ENCODE assay signal across 21 cellular contexts in genomic region chr19:40392123-40392522, GRCh38. TPM values are rescaled to one million over a fixed set of nuclear protein-coding genes. Genes with fewer than 3 reads are reported as not detected.
"Had no signal": no experiment of that assay in that cellular context is flagged by ENCODE, and none has a peak within 500 bp of the region (broad histone marks: within the 10 kb centered on the region; RNA-seq: fewer than 3 reads in every experiment).

No MANE protein-coding gene starts in this region.

- DNase-seq: activated CD4-positive, alpha-beta memory T cell treated with anti-CD3 and anti-CD28 coated beads for 36 hours; activated CD4-positive, alpha-beta T cell treated with anti-CD3 and anti-CD28 coated beads for 36 hours; activated CD8-positive, alpha-beta memory T cell treated with anti-CD3 and anti-CD28 coated beads, Interleukin-2, amount 10 ng/mL, durations not matched to agents 7 days and 5 days; activated naive CD4-positive, alpha-beta T cell; glutamatergic neuron; hippocampal formation; ovary; right lobe of liver; small intestine; stimulated activated CD4-positive, alpha-beta T cell treated with anti-CD3 and anti-CD28 coated beads, Interleukin-4, amount 100 ng/mL, for 1 hour had no signal

- H3K9me3 Mint-ChIP-seq: activated CD4-positive, alpha-beta memory T cell treated with anti-CD3 and anti-CD28 coated beads for 36 hours; brain; central memory CD8-positive, alpha-beta T cell; WTC11 had no signal

- FAIRE-seq: keratinocyte, small intestine had no signal

- H3K27me3 Mint-ChIP-seq: activated CD4-positive, alpha-beta memory T cell treated with anti-CD3 and anti-CD28 coated beads for 36 hours; activated CD4-positive, alpha-beta T cell treated with anti-CD3 and anti-CD28 coated beads for 36 hours; activated CD8-positive, alpha-beta memory T cell treated with anti-CD3 and anti-CD28 coated beads, Interleukin-2, amount 10 ng/mL, durations not matched to agents 7 days and 5 days; central memory CD8-positive, alpha-beta T cell had no signal

- H3K36me3 ChIP-seq: colonic mucosa, ovary, right lobe of liver, thoracic aorta, vagina had no signal

- H3K4me1 Mint-ChIP-seq: activated CD4-positive, alpha-beta T cell treated with anti-CD3 and anti-CD28 coated beads for 36 hours; activated CD8-positive, alpha-beta memory T cell treated with anti-CD3 and anti-CD28 coated beads, Interleukin-2, amount 10 ng/mL, durations not matched to agents 7 days and 5 days; brain had no signal

- H3K27ac Mint-ChIP-seq: activated CD4-positive, alpha-beta memory T cell treated with anti-CD3 and anti-CD28 coated beads for 36 hours; activated CD4-positive, alpha-beta T cell treated with anti-CD3 and anti-CD28 coated beads for 36 hours; activated CD8-positive, alpha-beta memory T cell treated with anti-CD3 and anti-CD28 coated beads, Interleukin-2, amount 10 ng/mL, durations not matched to agents 7 days and 5 days; WTC11 had no signal

- H3K27ac ChIP-seq: colonic mucosa, foreskin keratinocyte, ovary, right lobe of liver, thoracic aorta, vagina had no signal

- H3K27me3 ChIP-seq: colonic mucosa, foreskin keratinocyte, ovary, right lobe of liver, vagina had no signal

- H3K36me3 Mint-ChIP-seq: activated CD4-positive, alpha-beta memory T cell treated with anti-CD3 and anti-CD28 coated beads for 36 hours; activated CD8-positive, alpha-beta memory T cell treated with anti-CD3 and anti-CD28 coated beads, Interleukin-2, amount 10 ng/mL, durations not matched to agents 7 days and 5 days; brain; WTC11 had no signal

- H3K9me3 ChIP-seq: colonic mucosa, ovary, right lobe of liver, thoracic aorta, vagina had no signal

- H3K4me1 ChIP-seq: colonic mucosa, foreskin keratinocyte, right lobe of liver, vagina had no signal

- H3K4me3 ChIP-seq: colonic mucosa, ovary, right lobe of liver, thoracic aorta, vagina had no signal

- H3K4me3 Mint-ChIP-seq: activated CD4-positive, alpha-beta memory T cell treated with anti-CD3 and anti-CD28 coated beads for 36 hours; activated CD4-positive, alpha-beta T cell treated with anti-CD3 and anti-CD28 coated beads for 36 hours; activated CD8-positive, alpha-beta memory T cell treated with anti-CD3 and anti-CD28 coated beads, Interleukin-2, amount 10 ng/mL, durations not matched to agents 7 days and 5 days; brain; central memory CD8-positive, alpha-beta T cell; WTC11 had no signal

- ATAC-seq: activated CD4-positive, alpha-beta T cell treated with anti-CD3 and anti-CD28 coated beads for 36 hours had no signal

RNA-seq across cellular contexts. Expression of gene HIPK4, which starts 2.1 kb away (rescaled TPM):
- total RNA-seq: activated CD4-positive, alpha-beta memory T cell treated with anti-CD3 and anti-CD28 coated beads for 36 hours; activated CD8-positive, alpha-beta memory T cell treated with anti-CD3 and anti-CD28 coated beads, Interleukin-2, amount 10 ng/mL, durations not matched to agents 7 days and 5 days; colonic mucosa; epithelial cell of proximal tubule; T-helper 2 cell treated with Interferon-gamma antibody and Interleukin-4, amounts not matched to agents 100 ng/mL and 5 ng/mL, for 36 hours; thoracic aorta had no signal
- polyA plus RNA-seq: neural cell had no signal
